9 cellular contexts compared by ENCODE assay signal in the genomic region with DNA sequence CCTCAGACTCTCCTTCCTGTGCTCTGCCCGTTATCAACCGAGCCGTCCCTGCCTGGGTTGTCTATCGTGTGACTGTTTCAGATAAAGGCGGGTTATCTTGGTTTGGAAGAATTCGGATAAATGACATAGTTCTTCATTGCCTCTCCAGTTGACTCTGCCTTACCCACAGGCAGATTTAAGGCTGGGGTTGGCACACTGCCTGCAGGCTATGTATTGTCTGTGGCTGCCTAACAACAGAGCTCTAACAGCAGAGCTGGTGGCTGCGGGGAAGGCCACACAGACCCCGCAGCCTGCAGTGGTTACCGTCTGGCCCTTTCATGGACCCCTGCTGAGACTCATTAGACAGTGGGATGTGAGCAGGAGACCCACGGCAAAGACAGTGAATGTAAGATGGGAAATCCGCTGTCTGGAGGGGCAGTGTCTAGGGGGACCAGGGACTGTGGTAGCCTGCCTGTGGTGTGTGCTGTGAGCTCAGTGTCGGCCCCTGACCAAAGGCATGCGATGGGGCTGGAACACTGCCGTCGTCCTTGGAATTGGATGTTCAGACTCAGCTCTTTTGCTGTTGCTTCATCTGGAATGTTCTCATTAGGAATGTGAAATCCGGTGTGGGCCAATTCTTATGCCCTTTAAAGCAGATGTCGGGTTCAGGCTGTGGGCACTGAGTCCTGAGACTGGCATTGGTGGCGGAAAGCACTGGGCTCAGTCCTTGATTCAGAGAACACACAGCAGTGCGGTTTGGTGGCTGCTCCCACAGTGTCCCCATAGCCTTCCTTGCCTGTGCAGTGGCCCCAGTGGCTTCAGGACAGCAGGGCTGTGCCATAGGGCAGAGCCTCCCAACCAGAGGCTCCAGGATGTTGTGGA. TPM values are rescaled to one million over a fixed set of nuclear protein-coding genes. Genes with fewer than 3 reads are reported as not detected.
DNase-seq lines count a peak whose midpoint lies in the region; TF ChIP-seq lines count a peak whose summit lies in the region.
"Had no signal": no experiment of that assay in that cellular context is flagged by ENCODE, and none has a peak within 500 bp of the region (broad histone marks: within the 10 kb centered on the region; RNA-seq: fewer than 3 reads in every experiment).

No MANE protein-coding gene starts in this region.

- H3K4me1 ChIP-seq in ACC112 (ENCODE audit: control insufficient read depth, insufficient read depth, low read length, unreplicated experiment) = peaks cover 55% of the 10 kb centered on the region
- H3K4me1 ChIP-seq in mucosa of rectum (ENCODE audit: control insufficient read depth in 2 of 2, insufficient read depth in 2 of 2, low read length in 2 of 2) = peaks cover 5 to 18% of the 10 kb centered on the region in 2 donors

- H3K27ac ChIP-seq in ACC112 (ENCODE audit: low read depth, low read length) (peak overlapping the region; percentile 96), dorsolateral prefrontal cortex (peak overlapping the region in 32 of 59 donors; percentile 0 to 72 (median 40)), mucosa of rectum (ENCODE audit: low read depth in 2 of 2, low read length in 2 of 2) (peak overlapping the region; percentile 72 to 76)

- H3K36me3 ChIP-seq in ACC112 (ENCODE audit: insufficient read depth, low read length) (0 out of 2 replicates have a peak, but pooled peaks cover 2% of the 10 kb centered on the region), mucosa of rectum (ENCODE audit: control insufficient read depth in 2 of 2, insufficient read depth in 2 of 2, low read length in 2 of 2) (no peaks in the 10 kb centered on the region)

- peaks cover 80% of the 10 kb centered on the region for H3K79me2 ChIP-seq in ACC112 (ENCODE audit: control insufficient read depth, insufficient read depth, low read length, unreplicated experiment)

- intact Hi-C loops in dorsolateral prefrontal cortex (cut with DNase I) = no loop called here
- intact Hi-C loops in activated CD4-positive, alpha-beta T cell treated with anti-CD3 and anti-CD28 coated beads, Interleukin-2, amount 10 ng/mL, durations not matched to agents 24 days and 14 days (cut with micrococcal nuclease) = no loop called here

- H3K4me3 Mint-ChIP-seq in activated CD4-positive, alpha-beta T cell treated with anti-CD3 and anti-CD28 coated beads, Interleukin-2, amount 10 ng/mL, durations not matched to agents 24 days and 14 days = no peak overlapping the region

- peaks cover 18% of the 10 kb centered on the region for H3K27me3 Mint-ChIP-seq in activated CD4-positive, alpha-beta T cell treated with anti-CD3 and anti-CD28 coated beads, Interleukin-2, amount 10 ng/mL, durations not matched to agents 24 days and 14 days

- no peak overlapping the region for H3K27ac Mint-ChIP-seq in activated CD4-positive, alpha-beta T cell treated with anti-CD3 and anti-CD28 coated beads, Interleukin-2, amount 10 ng/mL, durations not matched to agents 24 days and 14 days

- peak; percentile 39 for DNase-seq in NCI-H1092 (lab: John Stamatoyannopoulos, UW)
- DNase-seq in dorsolateral prefrontal cortex = peak in 2 of 10 donors; percentile 38 to 49
- DNase-seq in activated CD4-positive, alpha-beta T cell treated with anti-CD3 and anti-CD28 coated beads, Interleukin-2, amount 10 ng/mL, durations not matched to agents 24 days and 14 days = no peak
- DNase-seq in activated CD4-positive, alpha-beta T cell treated with anti-CD3 and anti-CD28 coated beads for 4 hours = no peak
- DNase-seq in NCI-H82 (lab: John Stamatoyannopoulos, UW) = no peak
- DNase-seq in NK-92 treated with Interleukin-12 subunit alpha and Interleukin-12 subunit beta, amount 100 ng/mL, for 24 hours (lab: John Stamatoyannopoulos, UW) = no peak

- H3K9me3 ChIP-seq in mucosa of rectum (ENCODE audit: control insufficient read depth in 2 of 2, low read length in 2 of 2) = no peaks in the 10 kb centered on the region

- H3K36me3 Mint-ChIP-seq in activated CD4-positive, alpha-beta T cell treated with anti-CD3 and anti-CD28 coated beads, Interleukin-2, amount 10 ng/mL, durations not matched to agents 24 days and 14 days (ENCODE audit: low read depth) = no peaks in the 10 kb centered on the region

- H3K27me3 ChIP-seq in ACC112 (ENCODE audit: insufficient read depth, low read length) (no peaks in the 10 kb centered on the region), dorsolateral prefrontal cortex (no peaks in the 10 kb centered on the region), mucosa of rectum (ENCODE audit: control insufficient read depth in 2 of 2, insufficient read depth in 2 of 2, low read length in 2 of 2) (no peaks in the 10 kb centered on the region)

- peak overlapping the region; percentile 18 for H2AFZ ChIP-seq in ACC112 (ENCODE audit: low read length, unreplicated experiment)

- no peak overlapping the region for H3K9ac ChIP-seq in mucosa of rectum (ENCODE audit: low read depth in 1 of 2, low read length in 2 of 2)

- H3K9me3 Mint-ChIP-seq in activated CD4-positive, alpha-beta T cell treated with anti-CD3 and anti-CD28 coated beads, Interleukin-2, amount 10 ng/mL, durations not matched to agents 24 days and 14 days = no peaks in the 10 kb centered on the region

- H3K4me1 Mint-ChIP-seq in activated CD4-positive, alpha-beta T cell treated with anti-CD3 and anti-CD28 coated beads, Interleukin-2, amount 10 ng/mL, durations not matched to agents 24 days and 14 days = peaks cover 8% of the 10 kb centered on the region

- H3K4me3 ChIP-seq in ACC112 (ENCODE audit: low read depth, low read length) (peak overlapping the region; percentile 63), dorsolateral prefrontal cortex (no peak overlapping the region), mucosa of rectum (ENCODE audit: low read length in 2 of 2) (no peak overlapping the region)

- no peak for TF ChIP-seq CTCF in dorsolateral prefrontal cortex (IDR thresholded peaks at IDR 0.05 in 54 of 56, conservative IDR thresholded peaks at IDR 0.05 in 2 of 56; ENCODE audit: low read depth in 1 of 56, partially characterized antibody in 56 of 56)

RNA-seq across cellular contexts. Expression of a gene that starts 44.5 kb away (rescaled TPM):
- total RNA-seq in dorsolateral prefrontal cortex = 10 to 100 TPM in 98 of 120 experiments, 1 to 10 TPM in 22; 6.1 to 18.7 (median 11.5) TPM
- 0.47 TPM in 2 replicates for total RNA-seq in activated CD4-positive, alpha-beta T cell treated with anti-CD3 and anti-CD28 coated beads, Interleukin-2, amount 10 ng/mL, durations not matched to agents 24 days and 14 days
- total RNA-seq: G401 had no signal

Comparison
In these comparisons a context has a peak if more than half of its experiments do, and no peak if none do; other contexts are left out.
1. H3K27ac ChIP-seq: peak in every context shown above with its lines; median percentile 96 in ACC112; 74 in mucosa of rectum; 40 in dorsolateral prefrontal cortex.